In genomic region chr18:66707473-66707872, GRCh38 we compare ENCODE assay signal across 3 cellular contexts.
TF ChIP-seq lines count a peak whose summit lies in the region.

No MANE protein-coding gene starts in this region.

TF ChIP-seq in GM23338, 12 proteins besides CTCF, POLR2A, EP300 and RAD21 (continued from another document and continues in another):
- TF ChIP-seq ZNF114 (CRISPR knock-in tag; IDR thresholded peaks at IDR 0.05) (no peak), ETS1 (IDR thresholded peaks at IDR 0.05) (no peak), EZH2 (IDR thresholded peaks at IDR 0.05; ENCODE audit: low read depth, unreplicated experiment) (no peak), ZNF462 (CRISPR knock-in tag; IDR thresholded peaks at IDR 0.05) (no peak), NANOG (IDR thresholded peaks at IDR 0.05; ENCODE audit: borderline replicate concordance) (no peak)

TF ChIP-seq in WTC11, 78 proteins besides CTCF, POLR2A, EP300 and RAD21 (continued from another document):
- no peak for TF ChIP-seq SMAD4 (CRISPR knock-in tag; IDR thresholded peaks at IDR 0.05)
- no peak for TF ChIP-seq ZNF671 (CRISPR knock-in tag; IDR thresholded peaks at IDR 0.05)
- no peak for TF ChIP-seq OVOL2 (CRISPR knock-in tag; IDR thresholded peaks at IDR 0.05; ENCODE audit: borderline replicate concordance)
- no peak for TF ChIP-seq ZNF512 (CRISPR knock-in tag; IDR thresholded peaks at IDR 0.05; ENCODE audit: borderline replicate concordance)
- no peak for TF ChIP-seq NR1H2 (CRISPR knock-in tag; IDR thresholded peaks at IDR 0.05)
- TF ChIP-seq ZNF396 (CRISPR knock-in tag; IDR thresholded peaks at IDR 0.05; ENCODE audit: borderline replicate concordance), result no peak
- no peak for TF ChIP-seq E2F5 (CRISPR knock-in tag; IDR thresholded peaks at IDR 0.05)
- TF ChIP-seq SMAD3 (CRISPR knock-in tag; IDR thresholded peaks at IDR 0.05; ENCODE audit: borderline replicate concordance), result no peak
- TF ChIP-seq PRRX2 (CRISPR knock-in tag; IDR thresholded peaks at IDR 0.05), result no peak
- TF ChIP-seq MAX (CRISPR knock-in tag; IDR thresholded peaks at IDR 0.05), result no peak
- no peak for TF ChIP-seq CBFB (CRISPR knock-in tag; IDR thresholded peaks at IDR 0.05; ENCODE audit: low read depth)
- TF ChIP-seq, protein P1, sequence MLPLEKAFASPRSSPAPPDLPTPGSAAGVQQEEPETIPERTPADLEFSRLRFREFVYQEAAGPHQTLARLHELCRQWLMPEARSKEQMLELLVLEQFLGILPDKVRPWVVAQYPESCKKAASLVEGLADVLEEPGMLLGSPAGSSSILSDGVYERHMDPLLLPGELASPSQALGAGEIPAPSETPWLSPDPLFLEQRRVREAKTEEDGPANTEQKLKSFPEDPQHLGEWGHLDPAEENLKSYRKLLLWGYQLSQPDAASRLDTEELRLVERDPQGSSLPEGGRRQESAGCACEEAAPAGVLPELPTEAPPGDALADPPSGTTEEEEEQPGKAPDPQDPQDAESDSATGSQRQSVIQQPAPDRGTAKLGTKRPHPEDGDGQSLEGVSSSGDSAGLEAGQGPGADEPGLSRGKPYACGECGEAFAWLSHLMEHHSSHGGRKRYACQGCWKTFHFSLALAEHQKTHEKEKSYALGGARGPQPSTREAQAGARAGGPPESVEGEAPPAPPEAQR (CRISPR knock-in tag; IDR thresholded peaks at IDR 0.05), result no peak
- no peak for TF ChIP-seq JUN (CRISPR knock-in tag; IDR thresholded peaks at IDR 0.05)
TF ChIP-seq in WTC11: peak in this region for 0.

TF ChIP-seq in H1, 55 proteins besides CTCF, POLR2A, EP300 and RAD21 (continued from another document):
- TF ChIP-seq MAX (IDR thresholded peaks at IDR 0.05), result no peak
